ENCODE assay signal across 8 cellular contexts in genomic region chr2:100417745-100418090, GRCh38. TPM values are rescaled to one million over a fixed set of nuclear protein-coding genes. Genes with fewer than 3 reads are reported as not detected.
A peak's percentile ranks its signal among the peaks of the same experiment; 100 is the strongest.
DNase-seq lines count a peak whose midpoint lies in the region; ATAC-seq, FAIRE-seq and TF ChIP-seq lines count a peak whose summit lies in the region.

No MANE protein-coding gene starts in this region.

- peak overlapping the region; percentile 87 for H4K12ac ChIP-seq in trophoblast cell (ENCODE audit: low read depth, low read length)

- H2BK120ac ChIP-seq in trophoblast cell (ENCODE audit: insufficient read depth, low read length, poor library complexity): peak overlapping the region; percentile 78

- no peak for FAIRE-seq in GM19239 (lab: Jason Lieb, UNC)

- 13 to 61% methylated on average over 2 to 8 of the region's 12 CpGs for WGBS in esophagus squamous epithelium, 2 donors
- no CpG with 5 or more reads among the region's 12 CpGs for WGBS in trophoblast cell (ENCODE audit: extremely low coverage, insufficient coverage, insufficient read length)

- H3K9me3 ChIP-seq in ES-I3 (ENCODE audit: control insufficient read depth, insufficient read depth, low read length) (no peaks in the 10 kb centered on the region), RWPE2 (ENCODE audit: severe bottlenecking) (no peaks in the 10 kb centered on the region), esophagus squamous epithelium (no peaks in the 10 kb centered on the region), trophoblast cell (ENCODE audit: insufficient read depth, low read depth, low read length) (no peaks in the 10 kb centered on the region)

- no peak overlapping the region for H2BK12ac ChIP-seq in trophoblast cell (ENCODE audit: low read length)

- peak overlapping the region; percentile 92 for H3K14ac ChIP-seq in trophoblast cell (ENCODE audit: low read length)

- H3K4me1 ChIP-seq in ES-I3 (ENCODE audit: insufficient read depth, low read length) (peaks cover 22% of the 10 kb centered on the region), RWPE2 (ENCODE audit: insufficient read depth, poor library complexity, severe bottlenecking) (peaks cover 3% of the 10 kb centered on the region), esophagus squamous epithelium (peaks cover 10 to 27% (median 11%) of the 10 kb centered on the region in 3 donors), trophoblast cell (ENCODE audit: control insufficient read depth in 1 of 2, insufficient read depth in 2 of 2, low read length in 2 of 2) (peaks cover 2 to 4% of the 10 kb centered on the region in 2 experiments)

- no peak for TF ChIP-seq POLR2A in esophagus squamous epithelium (IDR thresholded peaks at IDR 0.05)

- H2AK5ac ChIP-seq in trophoblast cell (ENCODE audit: low read length): no peak overlapping the region

- H3K36me3 ChIP-seq in ES-I3 (ENCODE audit: insufficient read depth, low read length) (no peaks in the 10 kb centered on the region), RWPE2 (ENCODE audit: low read depth) (no peaks in the 10 kb centered on the region), esophagus squamous epithelium (peaks cover 0 to 9% (median 0%) of the 10 kb centered on the region in 3 donors), trophoblast cell (ENCODE audit: control insufficient read depth in 1 of 2, insufficient read depth in 2 of 2, low read length in 2 of 2) (peaks cover 0 to 5% of the 10 kb centered on the region in 2 experiments)

- H3K18ac ChIP-seq in trophoblast cell (ENCODE audit: low read length): peak overlapping the region; percentile 64

- DNase-seq in RWPE2 (ENCODE audit: low spot score): no peak
- no peak for DNase-seq in esophagus squamous epithelium (lab: John Stamatoyannopoulos, UW)
- no peak for DNase-seq in trophoblast cell
- DNase-seq in NCI-H1436 (lab: John Stamatoyannopoulos, UW): no peak
- no peak for DNase-seq in GM19239 (ENCODE audit: insufficient read length, low spot score)
- DNase-seq in NCI-H2107 treated with DMSO at 0.1 percent for 48 hours (lab: John Stamatoyannopoulos, UW; ENCODE audit: unreplicated experiment): no peak

- H3K23ac ChIP-seq in trophoblast cell (ENCODE audit: low read length): no peak overlapping the region

- peak overlapping the region; percentile 74 for H3K4me2 ChIP-seq in trophoblast cell (ENCODE audit: low read length)

- H2AFZ ChIP-seq in trophoblast cell (ENCODE audit: insufficient read depth, low read length, poor library complexity): peak overlapping the region; percentile 72

- H3K27me3 ChIP-seq in RWPE2 (ENCODE audit: insufficient read depth, poor library complexity, severe bottlenecking): no peaks in the 10 kb centered on the region
- H3K27me3 ChIP-seq in esophagus squamous epithelium: peaks cover 0 to 6% (median 0%) of the 10 kb centered on the region in 4 donors
- no peaks in the 10 kb centered on the region for H3K27me3 ChIP-seq in trophoblast cell (ENCODE audit: insufficient read depth, low read length)

- H4K8ac ChIP-seq in trophoblast cell (ENCODE audit: low read depth, low read length): peak overlapping the region; percentile 93

- H2BK5ac ChIP-seq in trophoblast cell (ENCODE audit: low read depth, low read length, poor library complexity): peak overlapping the region; percentile 58

- peaks cover 3% of the 10 kb centered on the region for H3K79me2 ChIP-seq in trophoblast cell (ENCODE audit: control insufficient read depth, insufficient read depth, low read length, poor library complexity)

- ATAC-seq in RWPE2 (ENCODE audit: low read depth) (no peak), HG02970 (IDR thresholded peaks at IDR 0.05; ENCODE audit: low FRiP score, unreplicated experiment) (no peak)

- H3K4me3 ChIP-seq in RWPE2 (ENCODE audit: severe bottlenecking): peak overlapping the region; percentile 95
- peak overlapping the region; percentile 52 to 82 (median 71) for H3K4me3 ChIP-seq in esophagus squamous epithelium
- peak overlapping the region; percentile 79 for H3K4me3 ChIP-seq in trophoblast cell (ENCODE audit: low read depth, low read length)

- intact Hi-C loops in esophagus squamous epithelium (cut with DNase I): no loop called here

- H3K27ac ChIP-seq in RWPE2 (ENCODE audit: poor library complexity, severe bottlenecking) (peak overlapping the region; percentile 21), esophagus squamous epithelium (peak overlapping the region; percentile 22 to 83 (median 67)), trophoblast cell (ENCODE audit: low read depth, low read length) (peak overlapping the region; percentile 74)

- H3K9ac ChIP-seq in ES-I3 (ENCODE audit: low read depth, low read length): peak overlapping the region; percentile 76; the same call in 1 of the 2 replicates
- H3K9ac ChIP-seq in trophoblast cell (ENCODE audit: low read length): peak overlapping the region; percentile 78

- H3K4ac ChIP-seq in trophoblast cell (ENCODE audit: low read depth, low read length): peak overlapping the region; percentile 73

- peaks cover 11% of the 10 kb centered on the region for H3K79me1 ChIP-seq in trophoblast cell (ENCODE audit: low read length)

- peak overlapping the region; percentile 85 for H4K91ac ChIP-seq in trophoblast cell (ENCODE audit: low read depth, low read length)

- no peak for TF ChIP-seq CTCF in RWPE2 (IDR thresholded peaks at IDR 0.05; ENCODE audit: poor library complexity, severe bottlenecking)
- no peak for TF ChIP-seq CTCF in esophagus squamous epithelium (IDR thresholded peaks at IDR 0.05)

RNA-seq across cellular contexts. Expression of gene CHST10, which starts 0.2 kb away (rescaled TPM):
- total RNA-seq in esophagus squamous epithelium: 1 to 10 TPM in 2 of 4 donors, under 1 TPM in 2; 0.53 to 7.0 (median 3.2) TPM
- polyA plus RNA-seq in trophoblast cell (2013): 8.3 and 8.8 TPM in 2 replicates

RNA-seq across cellular contexts. Expression of gene NMS, which starts 52.6 kb away (rescaled TPM):
- not detected for total RNA-seq in esophagus squamous epithelium
- polyA plus RNA-seq in trophoblast cell (2013): not detected in 2 replicates

Comparison
In these comparisons a context has a peak if more than half of its experiments do, and no peak if none do; other contexts are left out.
1. H3K27ac ChIP-seq: peak in every context shown above with its lines; median percentile 74 in trophoblast cell; 67 in esophagus squamous epithelium; 21 in RWPE2.